8 cellular contexts compared by ENCODE assay signal in the genomic region with DNA sequence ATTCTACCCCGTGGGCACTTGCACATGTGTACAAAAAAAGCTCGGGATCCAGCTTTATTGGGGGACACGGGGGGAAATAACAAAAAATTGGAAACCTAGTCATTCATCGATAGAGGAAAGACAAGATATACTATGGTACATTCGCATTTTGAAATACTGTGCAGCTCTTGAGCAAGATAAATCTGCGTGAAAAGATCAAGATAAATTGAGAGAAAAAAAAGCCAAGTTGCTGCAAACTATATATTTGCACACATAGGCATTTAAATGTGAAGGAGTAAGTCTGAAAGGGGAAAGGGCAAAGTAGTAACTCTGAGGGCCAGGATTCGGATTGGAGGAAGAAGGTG. TPM values are rescaled to one million over a fixed set of nuclear protein-coding genes. Genes with fewer than 3 reads are reported as not detected.
DNase-seq lines count a peak whose midpoint lies in the region; ATAC-seq and TF ChIP-seq lines count a peak whose summit lies in the region.

No MANE protein-coding gene starts in this region.

- no peaks in the 10 kb centered on the region for H3K9me3 ChIP-seq in heart left ventricle
- no peaks in the 10 kb centered on the region for H3K9me3 ChIP-seq in breast epithelium
- H3K9me3 ChIP-seq in mesodermal cell (ENCODE audit: control insufficient read depth, low read length): no peaks in the 10 kb centered on the region
- no peaks in the 10 kb centered on the region for H3K9me3 ChIP-seq in vagina

- H3K4me1 ChIP-seq in heart left ventricle (peaks cover 0 to 48% (median 21%) of the 10 kb centered on the region in 12 donors), breast epithelium (peaks cover 0 to 5% of the 10 kb centered on the region in 2 donors), mesodermal cell (ENCODE audit: control insufficient read depth, insufficient read depth, low read length, poor library complexity, severe bottlenecking) (peaks cover 4% of the 10 kb centered on the region), vagina (peaks cover 37% of the 10 kb centered on the region)

- TF ChIP-seq CTCF in heart left ventricle (IDR thresholded peaks at IDR 0.05) (no peak), breast epithelium (IDR thresholded peaks at IDR 0.05) (no peak), vagina (IDR thresholded peaks at IDR 0.05) (no peak)

- H3K27ac ChIP-seq in heart left ventricle (peak overlapping the region; percentile 62 to 98 (median 91)), breast epithelium (peak overlapping the region; percentile 90 to 93), mesodermal cell (ENCODE audit: low read depth, low read length, severe bottlenecking) (peak overlapping the region; percentile 76), vagina (peak overlapping the region; percentile 89)

- intact Hi-C loops in heart left ventricle (cut with DNase I): loop anchor here in 5 of 10 donors (1.0 to 2.0 kb wide), 3 partner anchors 16 to 27 kb away; a partner anchor contains a TSS
- intact Hi-C loops in Right ventricle myocardium inferior (cut with DNase I): no loop called here
- intact Hi-C loops in breast epithelium (cut with DNase I; ENCODE audit: low total_unique reads): loop anchor here (5.0 kb wide), 1 partner anchor 234 kb away; no protein-coding TSS in a partner anchor
- intact Hi-C loops in vagina (cut with DNase I): no loop called here

- 23 to 27% (median 23%) methylated on average over 7 of the region's 7 CpGs for WGBS in heart left ventricle, 4 donors
- 46 to 61% methylated on average over 3 to 4 of the region's 7 CpGs for WGBS in mesodermal cell (ENCODE audit: insufficient coverage in 2 of 2), 2 experiments

- ATAC-seq in heart left ventricle (no peak), Right ventricle myocardium inferior (no peak)

- H3K4me3 ChIP-seq in heart left ventricle (peak overlapping the region; percentile 63 to 90 (median 80)), breast epithelium (peak overlapping the region; percentile 62 to 84 (median 79)), mesodermal cell (ENCODE audit: extremely low read depth, insufficient read depth, low read length, poor library complexity, severe bottlenecking) (peak overlapping the region; percentile 89), vagina (peak overlapping the region; percentile 79 to 82)

- H3K27me3 ChIP-seq in heart left ventricle (no peaks in the 10 kb centered on the region), breast epithelium (no peaks in the 10 kb centered on the region), vagina (no peaks in the 10 kb centered on the region)

- DNase-seq in heart left ventricle (no peak), Right ventricle myocardium inferior (ENCODE audit: missing footprints) (no peak), breast epithelium (ENCODE audit: low spot score in 2 of 2) (no peak), vagina (ENCODE audit: extremely low spot score in 2 of 2) (no peak), HT-29 (ENCODE audit: low spot score) (no peak), Ammon's horn (ENCODE audit: low spot score) (no peak), NCI-H2227 (lab: John Stamatoyannopoulos, UW; ENCODE audit: unreplicated experiment) (no peak)

- TF ChIP-seq POLR2A in heart left ventricle (IDR thresholded peaks at IDR 0.05): no peak
- TF ChIP-seq POLR2A in breast epithelium (IDR thresholded peaks at IDR 0.05): no peak
- TF ChIP-seq POLR2A in vagina (IDR thresholded peaks at IDR 0.05): no peak

- H3K36me3 ChIP-seq in heart left ventricle: peaks cover 0 to 6% (median 0%) of the 10 kb centered on the region in 9 donors
- no peaks in the 10 kb centered on the region for H3K36me3 ChIP-seq in breast epithelium
- H3K36me3 ChIP-seq in mesodermal cell (ENCODE audit: control insufficient read depth, insufficient read depth, low read length): peaks cover 28% of the 10 kb centered on the region
- H3K36me3 ChIP-seq in vagina: no peaks in the 10 kb centered on the region

RNA-seq across cellular contexts. Expression of a gene that starts 0.6 kb away (rescaled TPM):
- total RNA-seq in heart left ventricle (10 to 100 TPM; 21.0 to 38.9 (median 25.9) TPM), Right ventricle myocardium inferior (20.2 TPM), breast epithelium (10 to 100 TPM; 33.0 to 52.5 (median 48.5) TPM), vagina (21.9 TPM)
- polyA plus RNA-seq in heart left ventricle: 10 to 100 TPM in 1 of 2 donors, 1 to 10 TPM in 1; 4.9 to 10.4 TPM
- polyA plus RNA-seq in mesodermal cell (2013, experiment 1 of 2): 15.0 TPM
- 15.4 TPM for polyA plus RNA-seq in mesodermal cell (2013, experiment 2 of 2)
- 20.2 and 23.6 TPM in 2 replicates for total RNA-seq in HT-29 (2014; rRNA removed; shearing (Covaris generic))

RNA-seq across cellular contexts. Expression of a gene that starts 26.9 kb away (rescaled TPM):
- 10 to 100 TPM in 6 of 9 donors, 1 to 10 TPM in 3; 8.5 to 18.5 (median 12.8) TPM for total RNA-seq in heart left ventricle
- 10 to 100 TPM in 1 of 2 donors, 1 to 10 TPM in 1; 8.2 to 15.8 TPM for polyA plus RNA-seq in heart left ventricle
- 11.7 TPM for total RNA-seq in Right ventricle myocardium inferior
- total RNA-seq in breast epithelium: 10 to 100 TPM; 43.2 to 61.6 (median 59.4) TPM
- 1.4 TPM for polyA plus RNA-seq in mesodermal cell (2013, experiment 1 of 2)
- 3.3 TPM for polyA plus RNA-seq in mesodermal cell (2013, experiment 2 of 2)
- total RNA-seq in vagina: 86.9 TPM
- total RNA-seq in HT-29 (2014; rRNA removed; shearing (Covaris generic)): 61.4 and 66.1 TPM in 2 replicates
